ENCODE assay signal across 14 cellular contexts in the genomic region with DNA sequence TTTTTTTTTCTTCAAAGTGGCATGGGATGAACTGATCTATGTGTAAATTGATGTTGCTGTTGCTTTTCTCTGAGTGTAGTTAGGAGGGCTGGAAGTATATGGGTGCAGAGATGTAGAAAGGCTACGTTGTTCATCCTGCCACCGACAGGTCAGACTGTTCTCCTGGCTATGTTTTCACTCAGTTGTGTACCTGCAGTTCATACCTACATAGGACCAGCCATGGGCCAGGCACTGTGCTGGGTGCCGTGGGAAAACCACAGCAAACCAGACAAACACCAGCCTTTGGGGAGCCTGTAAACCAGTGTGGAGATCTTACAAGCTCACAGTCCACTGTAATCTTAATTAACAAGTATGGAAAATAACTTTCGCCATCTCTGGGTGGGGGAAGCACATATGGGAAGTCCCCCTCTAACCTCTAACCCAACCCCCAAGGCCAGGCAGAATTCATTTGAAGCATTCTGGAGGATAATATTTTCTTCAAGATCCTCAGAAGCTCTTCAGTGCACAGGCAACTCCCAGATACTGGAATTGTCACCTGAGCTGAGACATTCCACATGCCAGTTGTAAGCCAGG. TPM values are rescaled to one million over a fixed set of nuclear protein-coding genes. Genes with fewer than 3 reads are reported as not detected.
DNase-seq lines count a peak whose midpoint lies in the region; ATAC-seq and TF ChIP-seq lines count a peak whose summit lies in the region.
"Had no signal": no experiment of that assay in that cellular context is flagged by ENCODE, and none has a peak within 500 bp of the region (broad histone marks: within the 10 kb centered on the region; RNA-seq: fewer than 3 reads in every experiment).

No MANE protein-coding gene starts in this region.

- CTCF ChIA-PET in activated CD4-positive, alpha-beta T cell treated with anti-CD3 and anti-CD28 coated beads for 36 hours (lab: Charles Lee) = interaction anchor here (1.6 to 1.9 kb wide), 2 partner anchors 8 to 10 kb away, joined by 9 to 10 read pairs; no protein-coding TSS in a partner anchor

- POLR2A ChIA-PET in activated CD4-positive, alpha-beta T cell treated with anti-CD3 and anti-CD28 coated beads for 36 hours (lab: Charles Lee) = interaction anchor here (0.7 to 3.8 kb wide), 4 partner anchors 10 to 12 kb away, joined by 3 to 44 read pairs (median 6); no protein-coding TSS in a partner anchor

- H3K4me1 ChIP-seq in spleen (peaks cover 48 to 100% (median 89%) of the 10 kb centered on the region in 6 donors), esophagus squamous epithelium (peaks cover 17 to 80% (median 32%) of the 10 kb centered on the region in 3 donors)

- no peak overlapping the region for H3K4me3 ChIP-seq in spleen
- H3K4me3 ChIP-seq in esophagus squamous epithelium = no peak overlapping the region
- H3K4me3 ChIP-seq: coronary artery, skin epidermis, suprapubic skin had no signal

- peak overlapping the region; percentile 95 for H3K27ac Mint-ChIP-seq in activated CD4-positive, alpha-beta T cell treated with anti-CD3 and anti-CD28 coated beads for 36 hours
- H3K27ac Mint-ChIP-seq in activated naive CD4-positive, alpha-beta T cell treated with anti-CD3 and anti-CD28 coated beads, Interleukin-2, amount 50 U/mL, for 72 hours = peak overlapping the region; percentile 94 to 99

- no peak for TF ChIP-seq CTCF in spleen (IDR thresholded peaks at IDR 0.05 in 8 of 11, conservative IDR thresholded peaks at IDR 0.05 in 3 of 11)
- TF ChIP-seq CTCF in esophagus squamous epithelium (IDR thresholded peaks at IDR 0.05) = no peak

- peaks cover 0 to 10% (median 0%) of the 10 kb centered on the region in 6 donors for H3K36me3 ChIP-seq in spleen
- H3K36me3 ChIP-seq in esophagus squamous epithelium = peaks cover 0 to 8% (median 0%) of the 10 kb centered on the region in 3 donors
- H3K36me3 ChIP-seq: suprapubic skin had no signal

- H3K9me3 ChIP-seq in spleen (no peaks in the 10 kb centered on the region), esophagus squamous epithelium (no peaks in the 10 kb centered on the region)
- H3K9me3 ChIP-seq: suprapubic skin had no signal

- H3K27ac ChIP-seq in spleen (peak overlapping the region in 6 of 8 donors; percentile 72 to 85 (median 76)), esophagus squamous epithelium (peak overlapping the region in 1 of 4 donors; percentile 25)
- H3K27ac ChIP-seq: coronary artery, suprapubic skin had no signal

- H3K27me3 ChIP-seq in spleen (replicated peaks in 1 of 7) (no peaks in the 10 kb centered on the region), esophagus squamous epithelium (no peaks in the 10 kb centered on the region)
- H3K27me3 ChIP-seq: suprapubic skin had no signal

- H3K4me1 Mint-ChIP-seq in activated CD4-positive, alpha-beta T cell treated with anti-CD3 and anti-CD28 coated beads for 36 hours = peaks cover 97% of the 10 kb centered on the region

- no peak for ATAC-seq in activated CD4-positive, alpha-beta T cell treated with anti-CD3 and anti-CD28 coated beads for 36 hours
- ATAC-seq in HG02642 (IDR thresholded peaks at IDR 0.05; ENCODE audit: poor library complexity, unreplicated experiment) = peak; percentile 37
- ATAC-seq in activated naive CD4-positive, alpha-beta T cell treated with anti-CD3 and anti-CD28 coated beads, Interleukin-2, amount 50 U/mL, for 72 hours = no peak

- no peaks in the 10 kb centered on the region for H3K27me3 Mint-ChIP-seq in activated CD4-positive, alpha-beta T cell treated with anti-CD3 and anti-CD28 coated beads for 36 hours

- H3K4me3 Mint-ChIP-seq in activated CD4-positive, alpha-beta T cell treated with anti-CD3 and anti-CD28 coated beads for 36 hours = peak overlapping the region; percentile 49

- TF ChIP-seq POLR2A in spleen (IDR thresholded peaks at IDR 0.05) = no peak
- TF ChIP-seq POLR2A in esophagus squamous epithelium (IDR thresholded peaks at IDR 0.05) = no peak

- no peak for DNase-seq in activated CD4-positive, alpha-beta T cell treated with anti-CD3 and anti-CD28 coated beads for 36 hours
- DNase-seq in activated CD4-positive, alpha-beta T cell treated with anti-CD3 and anti-CD28 coated beads for 48 hours = no peak
- DNase-seq in activated naive CD4-positive, alpha-beta T cell treated with anti-CD3 and anti-CD28 coated beads, Interleukin-2, amount 50 U/mL, for 72 hours (ENCODE audit: low spot score in 2 of 2) = no peak
- DNase-seq in spleen (no peak), esophagus squamous epithelium (lab: John Stamatoyannopoulos, UW) (no peak), middle frontal gyrus (ENCODE audit: extremely low spot score, low spot score) (no peak), NCI-H1048 (lab: John Stamatoyannopoulos, UW) (no peak)
- DNase-seq: anterior cingulate cortex, COR-L47, NCI-H510A had no signal

- no peaks in the 10 kb centered on the region for H3K9me3 Mint-ChIP-seq in activated CD4-positive, alpha-beta T cell treated with anti-CD3 and anti-CD28 coated beads for 36 hours (ENCODE audit: low read depth)
- no peaks in the 10 kb centered on the region for H3K9me3 Mint-ChIP-seq in activated naive CD4-positive, alpha-beta T cell treated with anti-CD3 and anti-CD28 coated beads, Interleukin-2, amount 50 U/mL, for 72 hours

- 48 to 68% (median 60%) methylated on average over 4 of the region's 4 CpGs for WGBS in spleen, 5 donors
- WGBS in esophagus squamous epithelium, 2 donors = 75 to 82% methylated on average over 4 of the region's 4 CpGs

- H3K36me3 Mint-ChIP-seq in activated CD4-positive, alpha-beta T cell treated with anti-CD3 and anti-CD28 coated beads for 36 hours (ENCODE audit: low read depth) = peaks cover 68% of the 10 kb centered on the region
- H3K36me3 Mint-ChIP-seq in activated naive CD4-positive, alpha-beta T cell treated with anti-CD3 and anti-CD28 coated beads, Interleukin-2, amount 50 U/mL, for 72 hours = peaks cover 20 to 66% of the 10 kb centered on the region in 2 donors

- intact Hi-C loops in activated CD4-positive, alpha-beta T cell treated with anti-CD3 and anti-CD28 coated beads for 36 hours (cut with DNase I, micrococcal nuclease) = no loop called here
- intact Hi-C loops in spleen (cut with DNase I; ENCODE audit: low total_unique reads) (no loop called here), esophagus squamous epithelium (cut with DNase I) (no loop called here)

RNA-seq across cellular contexts. Expression of a gene that starts 12.7 kb away (rescaled TPM):
- total RNA-seq in activated CD4-positive, alpha-beta T cell treated with anti-CD3 and anti-CD28 coated beads for 36 hours = 10 to 100 TPM; 84.7 to 87.5 TPM
- total RNA-seq in activated naive CD4-positive, alpha-beta T cell treated with anti-CD3 and anti-CD28 coated beads, Interleukin-2, amount 50 U/mL, for 72 hours = 10 to 100 TPM; 89.3 to 98.5 TPM
- 100 to 1,000 TPM in 2 of 7 donors, 10 to 100 TPM in 5; 50.3 to 106 (median 82.9) TPM for total RNA-seq in spleen
- polyA plus RNA-seq in spleen = 10 to 100 TPM; 21.5 to 32.1 (median 30.0) TPM
- total RNA-seq in esophagus squamous epithelium = 10 to 100 TPM; 55.4 to 90.5 (median 62.5) TPM
